ENCODE assay signal across 11 cellular contexts in genomic region chr10:74178042-74178791, GRCh38. TPM values are rescaled to one million over a fixed set of nuclear protein-coding genes. Genes with fewer than 3 reads are reported as not detected.
DNase-seq lines count a peak whose midpoint lies in the region; ATAC-seq and TF ChIP-seq lines count a peak whose summit lies in the region.
"Had no signal": no experiment of that assay in that cellular context is flagged by ENCODE, and none has a peak within 500 bp of the region (broad histone marks: within the 10 kb centered on the region; RNA-seq: fewer than 3 reads in every experiment).

No MANE protein-coding gene starts in this region.

- no peaks in the 10 kb centered on the region for H3K27me3 Mint-ChIP-seq in activated T-cell treated with anti-CD3 and anti-CD28 coated beads, Interleukin-2, amount 50 U/mL, for 4 hours (ENCODE audit: low read depth)

- H2AFZ ChIP-seq in SU-DHL-6 (ENCODE audit: low read depth, low read length, severe bottlenecking) = no peak overlapping the region

- peaks cover 34% of the 10 kb centered on the region for H3F3A ChIP-seq in SU-DHL-6 (ENCODE audit: insufficient read depth)

- TF ChIP-seq POLR2A in suprapubic skin (IDR thresholded peaks at IDR 0.05) = no peak

- H4K20me1 ChIP-seq in SU-DHL-6 (ENCODE audit: low read depth, low read length) = no peaks in the 10 kb centered on the region

- no peak overlapping the region for H3K4me3 ChIP-seq in SU-DHL-6 (ENCODE audit: insufficient read depth, low read length, poor library complexity, severe bottlenecking)
- peak overlapping the region; percentile 81 for H3K4me3 ChIP-seq in suprapubic skin

- no peak overlapping the region for H3K9ac ChIP-seq in SU-DHL-6 (ENCODE audit: low read length)

- H3K27me3 ChIP-seq in SU-DHL-6 (ENCODE audit: low read length) (no peaks in the 10 kb centered on the region), foreskin keratinocyte (no peaks in the 10 kb centered on the region), suprapubic skin (no peaks in the 10 kb centered on the region)
- H3K27me3 ChIP-seq: tibial artery had no signal

- H3K36me3 ChIP-seq in SU-DHL-6 (ENCODE audit: low read length) (no peaks in the 10 kb centered on the region), suprapubic skin (no peaks in the 10 kb centered on the region)
- H3K36me3 ChIP-seq: tibial artery had no signal

- peak overlapping the region; percentile 70 for H3K4me2 ChIP-seq in SU-DHL-6 (ENCODE audit: low read depth, low read length, poor library complexity, severe bottlenecking)

- no peaks in the 10 kb centered on the region for H3K9me3 Mint-ChIP-seq in activated T-cell treated with anti-CD3 and anti-CD28 coated beads, Interleukin-2, amount 50 U/mL, for 4 hours

- WGBS in suprapubic skin = 76% methylated on average over 5 of the region's 5 CpGs

- H3K4me1 Mint-ChIP-seq in activated T-cell treated with anti-CD3 and anti-CD28 coated beads, Interleukin-2, amount 50 U/mL, for 4 hours (ENCODE audit: low read depth) = peaks cover 48% of the 10 kb centered on the region

- H3K79me2 ChIP-seq in SU-DHL-6 (ENCODE audit: insufficient read depth, low read length) = peaks cover 49% of the 10 kb centered on the region

- H3K9me3 ChIP-seq in SU-DHL-6 (ENCODE audit: insufficient read depth, low read length) (no peaks in the 10 kb centered on the region), suprapubic skin (no peaks in the 10 kb centered on the region)
- H3K9me3 ChIP-seq: tibial artery had no signal

- no peak for TF ChIP-seq EP300 in suprapubic skin (IDR thresholded peaks at IDR 0.05)

- DNase-seq in activated T-cell treated with anti-CD3 and anti-CD28 coated beads, Interleukin-2, amount 50 U/mL, for 4 hours = no peak
- no peak for DNase-seq in activated T-cell treated with anti-CD3 and anti-CD28 coated beads, Interleukin-2, amount 50 U/mL, for 1 hour
- DNase-seq in foreskin keratinocyte = no peak
- no peak for DNase-seq in suprapubic skin (ENCODE audit: low spot score in 2 of 2)
- DNase-seq in D341Med (ENCODE audit: low spot score) = no peak
- no peak for DNase-seq in putamen (ENCODE audit: low spot score)
- no peak for DNase-seq in GM03348 (ENCODE audit: low spot score)
- DNase-seq: anterior cingulate cortex, NCI-H2081 treated with DMSO at 0.1 percent for 48 hours, tibial artery had no signal

- H3K27ac ChIP-seq in SU-DHL-6 (ENCODE audit: low read depth, low read length) (no peak overlapping the region), foreskin keratinocyte (peak overlapping the region; percentile 13), suprapubic skin (no peak overlapping the region)

- no peak for ATAC-seq in activated T-cell treated with anti-CD3 and anti-CD28 coated beads, Interleukin-2, amount 50 U/mL, for 4 hours
- no peak for ATAC-seq in foreskin keratinocyte

- H3K4me3 Mint-ChIP-seq in activated T-cell treated with anti-CD3 and anti-CD28 coated beads, Interleukin-2, amount 50 U/mL, for 4 hours = peak overlapping the region; percentile 64

- peaks cover 7% of the 10 kb centered on the region for H3K36me3 Mint-ChIP-seq in activated T-cell treated with anti-CD3 and anti-CD28 coated beads, Interleukin-2, amount 50 U/mL, for 4 hours (ENCODE audit: insufficient read depth)

- H3K9me2 ChIP-seq in SU-DHL-6 (replicated peaks; ENCODE audit: insufficient read depth, low read length) = no peaks in the 10 kb centered on the region

- TF ChIP-seq CTCF in SU-DHL-6 (IDR thresholded peaks at IDR 0.05; ENCODE audit: insufficient read depth, low read length, poor library complexity, severe bottlenecking) (no peak), foreskin keratinocyte (conservative IDR thresholded peaks at IDR 0.05) (no peak), suprapubic skin (IDR thresholded peaks at IDR 0.05) (no peak)

- peaks cover 39% of the 10 kb centered on the region for H3K4me1 ChIP-seq in foreskin keratinocyte
- H3K4me1 ChIP-seq in suprapubic skin = peaks cover 42% of the 10 kb centered on the region

RNA-seq across cellular contexts. Expression of gene ADK, which starts 27.2 kb away (rescaled TPM):
- 10 to 100 TPM; 49.7 to 56.8 (median 56.2) TPM for total RNA-seq in activated T-cell treated with anti-CD3 and anti-CD28 coated beads, Interleukin-2, amount 50 U/mL, for 4 hours
- total RNA-seq in foreskin keratinocyte (96.5 and 111 TPM in 2 replicates), suprapubic skin (10 to 100 TPM; 33.0 to 57.3 (median 48.0) TPM)
- polyA plus RNA-seq in foreskin keratinocyte = 109 and 114 TPM in 2 replicates

RNA-seq across cellular contexts. Expression of gene AP3M1, which starts 27.6 kb away (rescaled TPM):
- 10 to 100 TPM; 49.8 to 56.7 (median 52.5) TPM for total RNA-seq in activated T-cell treated with anti-CD3 and anti-CD28 coated beads, Interleukin-2, amount 50 U/mL, for 4 hours
- 31.8 and 33.6 TPM in 2 replicates for total RNA-seq in foreskin keratinocyte
- polyA plus RNA-seq in foreskin keratinocyte = 11.4 and 13.5 TPM in 2 replicates
- 10 to 100 TPM; 19.7 to 24.7 (median 21.1) TPM for total RNA-seq in suprapubic skin
